In the genomic region with DNA sequence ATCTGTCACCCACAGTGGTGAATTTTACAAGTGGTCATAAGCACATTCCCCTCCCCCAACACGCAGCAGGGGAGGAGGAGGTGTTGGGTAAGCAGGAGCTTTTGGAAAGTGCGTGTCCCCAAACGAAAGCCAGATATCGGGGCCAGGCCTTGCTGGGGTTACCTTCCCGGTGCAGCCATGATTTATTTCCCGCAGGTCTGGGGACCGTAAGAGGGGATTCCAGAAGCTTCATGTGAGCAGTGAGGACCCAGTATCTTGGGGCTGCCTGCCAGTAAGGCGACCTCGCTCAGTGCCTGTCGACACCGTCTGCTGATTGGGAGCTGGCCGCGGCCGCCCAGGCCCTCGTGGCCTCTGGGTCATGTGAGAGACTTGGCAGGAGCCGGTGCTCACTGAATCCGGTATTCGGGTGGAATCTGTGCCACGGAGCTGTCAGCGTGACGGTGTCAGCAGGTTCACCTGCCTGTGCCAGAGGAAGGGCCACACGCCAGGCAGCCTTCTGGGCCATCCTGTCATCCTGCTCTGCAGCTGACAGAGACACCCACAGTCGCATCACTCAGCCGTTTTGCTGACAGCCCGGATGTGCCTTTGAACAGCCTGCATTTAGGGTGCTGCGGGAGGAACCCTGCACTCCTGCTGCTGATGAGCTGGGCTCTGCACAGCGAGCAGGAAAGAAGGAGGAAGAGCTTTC, we compare ENCODE assay signal across 1 cellular context.
A peak's percentile ranks its signal among the peaks of the same experiment; 100 is the strongest.
TF ChIP-seq lines count a peak whose summit lies in the region.

No MANE protein-coding gene starts in this region.

TF ChIP-seq in K562, 482 proteins besides CTCF, POLR2A, EP300 and RAD21 (continued from another document and continues in another):
- TF ChIP-seq, protein P1, sequence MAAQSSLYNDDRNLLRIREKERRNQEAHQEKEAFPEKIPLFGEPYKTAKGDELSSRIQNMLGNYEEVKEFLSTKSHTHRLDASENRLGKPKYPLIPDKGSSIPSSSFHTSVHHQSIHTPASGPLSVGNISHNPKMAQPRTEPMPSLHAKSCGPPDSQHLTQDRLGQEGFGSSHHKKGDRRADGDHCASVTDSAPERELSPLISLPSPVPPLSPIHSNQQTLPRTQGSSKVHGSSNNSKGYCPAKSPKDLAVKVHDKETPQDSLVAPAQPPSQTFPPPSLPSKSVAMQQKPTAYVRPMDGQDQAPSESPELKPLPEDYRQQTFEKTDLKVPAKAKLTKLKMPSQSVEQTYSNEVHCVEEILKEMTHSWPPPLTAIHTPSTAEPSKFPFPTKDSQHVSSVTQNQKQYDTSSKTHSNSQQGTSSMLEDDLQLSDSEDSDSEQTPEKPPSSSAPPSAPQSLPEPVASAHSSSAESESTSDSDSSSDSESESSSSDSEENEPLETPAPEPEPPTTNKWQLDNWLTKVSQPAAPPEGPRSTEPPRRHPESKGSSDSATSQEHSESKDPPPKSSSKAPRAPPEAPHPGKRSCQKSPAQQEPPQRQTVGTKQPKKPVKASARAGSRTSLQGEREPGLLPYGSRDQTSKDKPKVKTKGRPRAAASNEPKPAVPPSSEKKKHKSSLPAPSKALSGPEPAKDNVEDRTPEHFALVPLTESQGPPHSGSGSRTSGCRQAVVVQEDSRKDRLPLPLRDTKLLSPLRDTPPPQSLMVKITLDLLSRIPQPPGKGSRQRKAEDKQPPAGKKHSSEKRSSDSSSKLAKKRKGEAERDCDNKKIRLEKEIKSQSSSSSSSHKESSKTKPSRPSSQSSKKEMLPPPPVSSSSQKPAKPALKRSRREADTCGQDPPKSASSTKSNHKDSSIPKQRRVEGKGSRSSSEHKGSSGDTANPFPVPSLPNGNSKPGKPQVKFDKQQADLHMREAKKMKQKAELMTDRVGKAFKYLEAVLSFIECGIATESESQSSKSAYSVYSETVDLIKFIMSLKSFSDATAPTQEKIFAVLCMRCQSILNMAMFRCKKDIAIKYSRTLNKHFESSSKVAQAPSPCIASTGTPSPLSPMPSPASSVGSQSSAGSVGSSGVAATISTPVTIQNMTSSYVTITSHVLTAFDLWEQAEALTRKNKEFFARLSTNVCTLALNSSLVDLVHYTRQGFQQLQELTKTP (IDR thresholded peaks at IDR 0.05; ENCODE audit: low read depth in 1 of 2, partially characterized antibody in 2 of 2) = peak in 1 of 2 experiments; percentile 71
- TF ChIP-seq, protein P2, sequence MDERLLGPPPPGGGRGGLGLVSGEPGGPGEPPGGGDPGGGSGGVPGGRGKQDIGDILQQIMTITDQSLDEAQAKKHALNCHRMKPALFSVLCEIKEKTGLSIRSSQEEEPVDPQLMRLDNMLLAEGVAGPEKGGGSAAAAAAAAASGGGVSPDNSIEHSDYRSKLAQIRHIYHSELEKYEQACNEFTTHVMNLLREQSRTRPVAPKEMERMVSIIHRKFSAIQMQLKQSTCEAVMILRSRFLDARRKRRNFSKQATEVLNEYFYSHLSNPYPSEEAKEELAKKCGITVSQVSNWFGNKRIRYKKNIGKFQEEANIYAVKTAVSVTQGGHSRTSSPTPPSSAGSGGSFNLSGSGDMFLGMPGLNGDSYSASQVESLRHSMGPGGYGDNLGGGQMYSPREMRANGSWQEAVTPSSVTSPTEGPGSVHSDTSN (CRISPR knock-in tag; IDR thresholded peaks at IDR 0.05; ENCODE audit: low read depth) = no peak
- TF ChIP-seq, protein P2 (tag; conservative IDR thresholded peaks at IDR 0.05; ENCODE audit: low read depth) = peak; percentile 33; the same call in 1 of the 2 replicates
- TF ChIP-seq TEAD4 (IDR thresholded peaks at IDR 0.05; ENCODE audit: low read length) (no peak), TEAD4 (CRISPR knock-in tag; IDR thresholded peaks at IDR 0.05; ENCODE audit: borderline replicate concordance) (no peak), NR4A1 (CRISPR knock-in tag; IDR thresholded peaks at IDR 0.05) (no peak), NR4A1 (tag; IDR thresholded peaks at IDR 0.05) (peak; percentile 86), ZNF644 (tag; IDR thresholded peaks at IDR 0.05; ENCODE audit: low read depth) (0 out of 2 replicates have a peak, but pooled peaks have one; percentile 53), PHF20 (IDR thresholded peaks at IDR 0.05; ENCODE audit: partially characterized antibody) (peak; percentile 42), NBN (IDR thresholded peaks at IDR 0.05; ENCODE audit: low read depth) (no peak), CBX3 (IDR thresholded peaks at IDR 0.05; ENCODE audit: borderline replicate concordance in 1 of 2, low read length in 2 of 2) (peak in 1 of 2 experiments; percentile 27; a peak in 1 of 3 replicates), SRF (CRISPR knock-in tag; IDR thresholded peaks at IDR 0.05) (no peak), PHF8 (IDR thresholded peaks at IDR 0.05; ENCODE audit: borderline replicate concordance, low read length) (peak; percentile 23; the same call in 1 of the 2 replicates), CEBPG (CRISPR knock-in tag; IDR thresholded peaks at IDR 0.05) (no peak), CEBPG (tag; conservative IDR thresholded peaks at IDR 0.05 in 1 of 2, IDR thresholded peaks at IDR 0.05 in 1 of 2) (peak in 1 of 2 experiments; percentile 46; a peak in 1 of 4 replicates), TAF7 (tag; IDR thresholded peaks at IDR 0.05) (peak; percentile 37; the same call in 1 of the 2 replicates), ZNF212 (CRISPR knock-in tag; IDR thresholded peaks at IDR 0.05) (no peak)
- TF ChIP-seq, protein P3, sequence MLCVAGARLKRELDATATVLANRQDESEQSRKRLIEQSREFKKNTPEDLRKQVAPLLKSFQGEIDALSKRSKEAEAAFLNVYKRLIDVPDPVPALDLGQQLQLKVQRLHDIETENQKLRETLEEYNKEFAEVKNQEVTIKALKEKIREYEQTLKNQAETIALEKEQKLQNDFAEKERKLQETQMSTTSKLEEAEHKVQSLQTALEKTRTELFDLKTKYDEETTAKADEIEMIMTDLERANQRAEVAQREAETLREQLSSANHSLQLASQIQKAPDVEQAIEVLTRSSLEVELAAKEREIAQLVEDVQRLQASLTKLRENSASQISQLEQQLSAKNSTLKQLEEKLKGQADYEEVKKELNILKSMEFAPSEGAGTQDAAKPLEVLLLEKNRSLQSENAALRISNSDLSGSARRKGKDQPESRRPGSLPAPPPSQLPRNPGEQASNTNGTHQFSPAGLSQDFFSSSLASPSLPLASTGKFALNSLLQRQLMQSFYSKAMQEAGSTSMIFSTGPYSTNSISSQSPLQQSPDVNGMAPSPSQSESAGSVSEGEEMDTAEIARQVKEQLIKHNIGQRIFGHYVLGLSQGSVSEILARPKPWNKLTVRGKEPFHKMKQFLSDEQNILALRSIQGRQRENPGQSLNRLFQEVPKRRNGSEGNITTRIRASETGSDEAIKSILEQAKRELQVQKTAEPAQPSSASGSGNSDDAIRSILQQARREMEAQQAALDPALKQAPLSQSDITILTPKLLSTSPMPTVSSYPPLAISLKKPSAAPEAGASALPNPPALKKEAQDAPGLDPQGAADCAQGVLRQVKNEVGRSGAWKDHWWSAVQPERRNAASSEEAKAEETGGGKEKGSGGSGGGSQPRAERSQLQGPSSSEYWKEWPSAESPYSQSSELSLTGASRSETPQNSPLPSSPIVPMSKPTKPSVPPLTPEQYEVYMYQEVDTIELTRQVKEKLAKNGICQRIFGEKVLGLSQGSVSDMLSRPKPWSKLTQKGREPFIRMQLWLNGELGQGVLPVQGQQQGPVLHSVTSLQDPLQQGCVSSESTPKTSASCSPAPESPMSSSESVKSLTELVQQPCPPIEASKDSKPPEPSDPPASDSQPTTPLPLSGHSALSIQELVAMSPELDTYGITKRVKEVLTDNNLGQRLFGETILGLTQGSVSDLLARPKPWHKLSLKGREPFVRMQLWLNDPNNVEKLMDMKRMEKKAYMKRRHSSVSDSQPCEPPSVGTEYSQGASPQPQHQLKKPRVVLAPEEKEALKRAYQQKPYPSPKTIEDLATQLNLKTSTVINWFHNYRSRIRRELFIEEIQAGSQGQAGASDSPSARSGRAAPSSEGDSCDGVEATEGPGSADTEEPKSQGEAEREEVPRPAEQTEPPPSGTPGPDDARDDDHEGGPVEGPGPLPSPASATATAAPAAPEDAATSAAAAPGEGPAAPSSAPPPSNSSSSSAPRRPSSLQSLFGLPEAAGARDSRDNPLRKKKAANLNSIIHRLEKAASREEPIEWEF (CRISPR knock-in tag; IDR thresholded peaks at IDR 0.05) = peak; percentile 67; the same call in 1 of the 2 replicates
- TF ChIP-seq, protein P4, sequence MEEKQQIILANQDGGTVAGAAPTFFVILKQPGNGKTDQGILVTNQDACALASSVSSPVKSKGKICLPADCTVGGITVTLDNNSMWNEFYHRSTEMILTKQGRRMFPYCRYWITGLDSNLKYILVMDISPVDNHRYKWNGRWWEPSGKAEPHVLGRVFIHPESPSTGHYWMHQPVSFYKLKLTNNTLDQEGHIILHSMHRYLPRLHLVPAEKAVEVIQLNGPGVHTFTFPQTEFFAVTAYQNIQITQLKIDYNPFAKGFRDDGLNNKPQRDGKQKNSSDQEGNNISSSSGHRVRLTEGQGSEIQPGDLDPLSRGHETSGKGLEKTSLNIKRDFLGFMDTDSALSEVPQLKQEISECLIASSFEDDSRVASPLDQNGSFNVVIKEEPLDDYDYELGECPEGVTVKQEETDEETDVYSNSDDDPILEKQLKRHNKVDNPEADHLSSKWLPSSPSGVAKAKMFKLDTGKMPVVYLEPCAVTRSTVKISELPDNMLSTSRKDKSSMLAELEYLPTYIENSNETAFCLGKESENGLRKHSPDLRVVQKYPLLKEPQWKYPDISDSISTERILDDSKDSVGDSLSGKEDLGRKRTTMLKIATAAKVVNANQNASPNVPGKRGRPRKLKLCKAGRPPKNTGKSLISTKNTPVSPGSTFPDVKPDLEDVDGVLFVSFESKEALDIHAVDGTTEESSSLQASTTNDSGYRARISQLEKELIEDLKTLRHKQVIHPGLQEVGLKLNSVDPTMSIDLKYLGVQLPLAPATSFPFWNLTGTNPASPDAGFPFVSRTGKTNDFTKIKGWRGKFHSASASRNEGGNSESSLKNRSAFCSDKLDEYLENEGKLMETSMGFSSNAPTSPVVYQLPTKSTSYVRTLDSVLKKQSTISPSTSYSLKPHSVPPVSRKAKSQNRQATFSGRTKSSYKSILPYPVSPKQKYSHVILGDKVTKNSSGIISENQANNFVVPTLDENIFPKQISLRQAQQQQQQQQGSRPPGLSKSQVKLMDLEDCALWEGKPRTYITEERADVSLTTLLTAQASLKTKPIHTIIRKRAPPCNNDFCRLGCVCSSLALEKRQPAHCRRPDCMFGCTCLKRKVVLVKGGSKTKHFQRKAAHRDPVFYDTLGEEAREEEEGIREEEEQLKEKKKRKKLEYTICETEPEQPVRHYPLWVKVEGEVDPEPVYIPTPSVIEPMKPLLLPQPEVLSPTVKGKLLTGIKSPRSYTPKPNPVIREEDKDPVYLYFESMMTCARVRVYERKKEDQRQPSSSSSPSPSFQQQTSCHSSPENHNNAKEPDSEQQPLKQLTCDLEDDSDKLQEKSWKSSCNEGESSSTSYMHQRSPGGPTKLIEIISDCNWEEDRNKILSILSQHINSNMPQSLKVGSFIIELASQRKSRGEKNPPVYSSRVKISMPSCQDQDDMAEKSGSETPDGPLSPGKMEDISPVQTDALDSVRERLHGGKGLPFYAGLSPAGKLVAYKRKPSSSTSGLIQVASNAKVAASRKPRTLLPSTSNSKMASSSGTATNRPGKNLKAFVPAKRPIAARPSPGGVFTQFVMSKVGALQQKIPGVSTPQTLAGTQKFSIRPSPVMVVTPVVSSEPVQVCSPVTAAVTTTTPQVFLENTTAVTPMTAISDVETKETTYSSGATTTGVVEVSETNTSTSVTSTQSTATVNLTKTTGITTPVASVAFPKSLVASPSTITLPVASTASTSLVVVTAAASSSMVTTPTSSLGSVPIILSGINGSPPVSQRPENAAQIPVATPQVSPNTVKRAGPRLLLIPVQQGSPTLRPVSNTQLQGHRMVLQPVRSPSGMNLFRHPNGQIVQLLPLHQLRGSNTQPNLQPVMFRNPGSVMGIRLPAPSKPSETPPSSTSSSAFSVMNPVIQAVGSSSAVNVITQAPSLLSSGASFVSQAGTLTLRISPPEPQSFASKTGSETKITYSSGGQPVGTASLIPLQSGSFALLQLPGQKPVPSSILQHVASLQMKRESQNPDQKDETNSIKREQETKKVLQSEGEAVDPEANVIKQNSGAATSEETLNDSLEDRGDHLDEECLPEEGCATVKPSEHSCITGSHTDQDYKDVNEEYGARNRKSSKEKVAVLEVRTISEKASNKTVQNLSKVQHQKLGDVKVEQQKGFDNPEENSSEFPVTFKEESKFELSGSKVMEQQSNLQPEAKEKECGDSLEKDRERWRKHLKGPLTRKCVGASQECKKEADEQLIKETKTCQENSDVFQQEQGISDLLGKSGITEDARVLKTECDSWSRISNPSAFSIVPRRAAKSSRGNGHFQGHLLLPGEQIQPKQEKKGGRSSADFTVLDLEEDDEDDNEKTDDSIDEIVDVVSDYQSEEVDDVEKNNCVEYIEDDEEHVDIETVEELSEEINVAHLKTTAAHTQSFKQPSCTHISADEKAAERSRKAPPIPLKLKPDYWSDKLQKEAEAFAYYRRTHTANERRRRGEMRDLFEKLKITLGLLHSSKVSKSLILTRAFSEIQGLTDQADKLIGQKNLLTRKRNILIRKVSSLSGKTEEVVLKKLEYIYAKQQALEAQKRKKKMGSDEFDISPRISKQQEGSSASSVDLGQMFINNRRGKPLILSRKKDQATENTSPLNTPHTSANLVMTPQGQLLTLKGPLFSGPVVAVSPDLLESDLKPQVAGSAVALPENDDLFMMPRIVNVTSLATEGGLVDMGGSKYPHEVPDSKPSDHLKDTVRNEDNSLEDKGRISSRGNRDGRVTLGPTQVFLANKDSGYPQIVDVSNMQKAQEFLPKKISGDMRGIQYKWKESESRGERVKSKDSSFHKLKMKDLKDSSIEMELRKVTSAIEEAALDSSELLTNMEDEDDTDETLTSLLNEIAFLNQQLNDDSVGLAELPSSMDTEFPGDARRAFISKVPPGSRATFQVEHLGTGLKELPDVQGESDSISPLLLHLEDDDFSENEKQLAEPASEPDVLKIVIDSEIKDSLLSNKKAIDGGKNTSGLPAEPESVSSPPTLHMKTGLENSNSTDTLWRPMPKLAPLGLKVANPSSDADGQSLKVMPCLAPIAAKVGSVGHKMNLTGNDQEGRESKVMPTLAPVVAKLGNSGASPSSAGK (IDR thresholded peaks at IDR 0.05) = peak; percentile 95
- TF ChIP-seq, protein P5, sequence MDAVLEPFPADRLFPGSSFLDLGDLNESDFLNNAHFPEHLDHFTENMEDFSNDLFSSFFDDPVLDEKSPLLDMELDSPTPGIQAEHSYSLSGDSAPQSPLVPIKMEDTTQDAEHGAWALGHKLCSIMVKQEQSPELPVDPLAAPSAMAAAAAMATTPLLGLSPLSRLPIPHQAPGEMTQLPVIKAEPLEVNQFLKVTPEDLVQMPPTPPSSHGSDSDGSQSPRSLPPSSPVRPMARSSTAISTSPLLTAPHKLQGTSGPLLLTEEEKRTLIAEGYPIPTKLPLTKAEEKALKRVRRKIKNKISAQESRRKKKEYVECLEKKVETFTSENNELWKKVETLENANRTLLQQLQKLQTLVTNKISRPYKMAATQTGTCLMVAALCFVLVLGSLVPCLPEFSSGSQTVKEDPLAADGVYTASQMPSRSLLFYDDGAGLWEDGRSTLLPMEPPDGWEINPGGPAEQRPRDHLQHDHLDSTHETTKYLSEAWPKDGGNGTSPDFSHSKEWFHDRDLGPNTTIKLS (IDR thresholded peaks at IDR 0.05; ENCODE audit: borderline replicate concordance, low read depth) = peak; percentile 30; the same call in 1 of the 2 replicates
- TF ChIP-seq, protein P6, sequence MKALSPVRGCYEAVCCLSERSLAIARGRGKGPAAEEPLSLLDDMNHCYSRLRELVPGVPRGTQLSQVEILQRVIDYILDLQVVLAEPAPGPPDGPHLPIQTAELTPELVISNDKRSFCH (CRISPR knock-in tag; IDR thresholded peaks at IDR 0.05) = no peak
- TF ChIP-seq, protein P6 (tag; IDR thresholded peaks at IDR 0.05) = 0 out of 2 replicates have a peak, but pooled peaks have one; percentile 45
